Comparison of ENCODE assay signal across 8 cellular contexts in the genomic region with DNA sequence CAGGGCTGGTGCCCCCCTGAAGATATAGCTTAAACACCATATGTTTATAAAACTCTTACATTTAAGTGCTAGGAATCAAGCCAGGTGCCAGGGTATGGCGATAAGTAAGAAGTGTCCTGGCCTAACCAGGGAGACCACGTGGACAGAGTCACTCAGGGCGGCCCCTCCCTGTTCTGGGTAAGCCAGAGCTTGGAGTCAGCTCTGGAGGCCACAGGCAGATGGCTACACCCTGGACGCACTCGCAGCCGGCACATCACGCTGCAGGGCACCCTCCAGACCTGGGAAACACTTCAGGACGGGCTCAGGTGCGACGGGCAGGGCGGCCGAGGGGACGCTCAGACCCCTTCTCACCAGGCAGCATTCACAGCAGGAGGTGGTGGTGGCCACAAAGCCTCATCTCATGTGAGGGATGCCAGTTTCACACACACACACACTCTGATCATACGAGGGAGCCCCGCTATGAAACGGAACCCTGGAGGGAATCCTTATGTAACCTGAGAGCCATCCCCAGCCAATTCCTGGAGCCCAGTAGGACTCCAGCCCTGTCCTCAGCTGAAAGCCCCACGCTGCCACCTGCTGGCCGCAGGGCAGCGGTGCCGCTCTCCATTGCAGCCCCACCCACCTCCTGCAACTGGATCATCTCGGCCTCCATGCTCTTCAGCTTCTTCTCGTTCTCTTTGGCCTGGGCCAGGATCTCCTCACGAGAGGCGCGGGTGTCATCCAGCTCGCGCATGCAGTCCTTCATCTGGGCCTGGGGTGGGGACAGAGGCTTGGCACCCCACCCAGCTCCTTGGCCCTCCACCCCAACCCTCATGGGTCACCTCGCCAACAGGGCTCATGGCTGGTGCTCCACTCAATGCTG. TPM values are rescaled to one million over a fixed set of nuclear protein-coding genes. Genes with fewer than 3 reads are reported as not detected.
DNase-seq lines count a peak whose midpoint lies in the region; ATAC-seq and TF ChIP-seq lines count a peak whose summit lies in the region.

No MANE protein-coding gene starts in this region.

- H3K4me1 ChIP-seq in cardiac muscle cell (ENCODE audit: low read depth) (no peaks in the 10 kb centered on the region), urinary bladder (ENCODE audit: insufficient read depth) (no peaks in the 10 kb centered on the region)

- H3K27me3 Mint-ChIP-seq in progenitor cell of endocrine pancreas = no peaks in the 10 kb centered on the region

- TF ChIP-seq CTCF in LNCAP (IDR thresholded peaks at IDR 0.05) = peak; percentile 97
- TF ChIP-seq CTCF in cardiac muscle cell (IDR thresholded peaks at IDR 0.05; ENCODE audit: low read depth, low read length) = peak; percentile 92
- peak; percentile 94 for TF ChIP-seq CTCF in progenitor cell of endocrine pancreas (IDR thresholded peaks at IDR 0.05; ENCODE audit: unreplicated experiment)

- H3K4me1 Mint-ChIP-seq in progenitor cell of endocrine pancreas (ENCODE audit: low read depth) = no peaks in the 10 kb centered on the region

- H3K9me3 Mint-ChIP-seq in progenitor cell of endocrine pancreas (ENCODE audit: low read depth) = no peaks in the 10 kb centered on the region

- H3K9me3 ChIP-seq in cardiac muscle cell (ENCODE audit: low read depth) = no peaks in the 10 kb centered on the region

- no peak overlapping the region for H3K4me3 Mint-ChIP-seq in progenitor cell of endocrine pancreas (ENCODE audit: low read depth)

- no peak overlapping the region for H3K4me3 ChIP-seq in cardiac muscle cell
- no peak overlapping the region for H3K4me3 ChIP-seq in urinary bladder (ENCODE audit: low read depth, low read length)

- H3K36me3 ChIP-seq in cardiac muscle cell (peaks cover 72% of the 10 kb centered on the region), urinary bladder (ENCODE audit: insufficient read depth) (peaks cover 16% of the 10 kb centered on the region)

- DNase-seq in Daoy (ENCODE audit: low read depth) = peak; percentile 72
- peak; percentile 51 for DNase-seq in SKM-1 treated with dmso at 0.1 percent for 144 hours (lab: John Stamatoyannopoulos, UW; ENCODE audit: unreplicated experiment)
- DNase-seq in activated naive CD8-positive, alpha-beta T cell treated with anti-CD3 and anti-CD28 coated beads, Interleukin-2, amount 50 U/mL, for 16 hours (ENCODE audit: low read depth, low spot score) = peak; percentile 17
- DNase-seq in cardiac muscle cell (ENCODE audit: low read depth in 1 of 2, low spot score in 1 of 2) = peak; percentile 80 to 85
- peak; percentile 67 for DNase-seq in progenitor cell of endocrine pancreas (ENCODE audit: low spot score, unreplicated experiment)

- H3K27ac ChIP-seq in cardiac muscle cell (no peak overlapping the region), urinary bladder (ENCODE audit: low read depth) (peak overlapping the region; percentile 28)

- no peak for ATAC-seq in HG03135 (IDR thresholded peaks at IDR 0.05; ENCODE audit: unreplicated experiment)

- no peaks in the 10 kb centered on the region for H3K27me3 ChIP-seq in cardiac muscle cell

- peaks cover 33% of the 10 kb centered on the region for H3K36me3 Mint-ChIP-seq in progenitor cell of endocrine pancreas (ENCODE audit: insufficient read depth)

- 52% methylated on average over 28 of the region's 28 CpGs for WGBS in urinary bladder

- no peak overlapping the region for H3K27ac Mint-ChIP-seq in progenitor cell of endocrine pancreas

RNA-seq across cellular contexts. Expression of a gene that starts 33.4 kb away (rescaled TPM):
- total RNA-seq in Daoy (2014; rRNA removed; shearing (Covaris generic)) = 15.2 and 20.0 TPM in 2 replicates
- total RNA-seq in cardiac muscle cell (0.11 TPM in 1 of 2 replicates, not detected in the other), progenitor cell of endocrine pancreas (0.12 TPM in 1 of 2 replicates, not detected in the other), urinary bladder (22.9 TPM)
- polyA plus RNA-seq in cardiac muscle cell (0.06 TPM in 1 of 2 replicates, not detected in the other), urinary bladder (71.5 TPM)

RNA-seq across cellular contexts. Expression of a gene that starts 47.0 kb away (rescaled TPM):
- 43.7 and 51.4 TPM in 2 replicates for total RNA-seq in Daoy (2014; rRNA removed; shearing (Covaris generic))
- total RNA-seq in cardiac muscle cell (14.7 and 15.1 TPM in 2 replicates), progenitor cell of endocrine pancreas (18.8 and 19.3 TPM in 2 replicates), urinary bladder (35.5 TPM)
- polyA plus RNA-seq in cardiac muscle cell (8.7 and 10.8 TPM in 2 replicates), urinary bladder (46.1 TPM)

Comparison
In these comparisons a context has a peak if more than half of its experiments do, and no peak if none do; other contexts are left out.
1. DNase-seq: peak in every context shown above with its lines; median percentile 82 in cardiac muscle cell; 72 in Daoy; 67 in progenitor cell of endocrine pancreas; 51 in SKM-1 treated with dmso at 0.1 percent for 144 hours; 17 in activated naive CD8-positive, alpha-beta T cell treated with anti-CD3 and anti-CD28 coated beads, Interleukin-2, amount 50 U/mL, for 16 hours.
2. RNA of a gene that starts 33.4 kb away (total RNA-seq): 22.9 TPM in urinary bladder (single experiment) and 15.2 to 20.0 TPM in Daoy; 0.12 TPM in progenitor cell of endocrine pancreas and 0.11 TPM in cardiac muscle cell; every median in the first group is over 10 times any median in the second.
3. Peak in every context shown above with its lines, with median percentiles within 50 percentile points of each other: CTCF ChIP-seq.